In the genomic region with DNA sequence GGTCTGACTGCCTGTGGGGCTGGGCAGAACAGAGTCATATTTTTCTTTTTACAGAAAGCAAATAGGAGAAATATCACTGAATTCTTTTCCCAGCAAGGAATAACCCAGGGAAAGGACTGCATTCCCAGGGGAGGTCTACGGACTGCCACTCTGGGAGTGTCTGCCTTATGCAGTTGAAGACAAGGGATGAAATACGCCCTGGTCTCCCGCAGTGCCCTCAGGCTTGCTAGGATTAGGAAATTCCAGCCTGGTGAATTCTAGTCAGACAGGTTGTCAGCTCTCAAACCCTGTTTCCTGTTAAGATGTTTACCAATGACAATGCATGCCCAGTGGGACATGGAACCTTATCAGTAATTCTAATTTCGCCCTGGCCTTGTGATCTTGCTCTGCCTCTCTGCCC, we compare ENCODE assay signal across 23 cellular contexts. TPM values are rescaled to one million over a fixed set of nuclear protein-coding genes. Genes with fewer than 3 reads are reported as not detected.
A peak's percentile ranks its signal among the peaks of the same experiment; 100 is the strongest.
DNase-seq lines count a peak whose midpoint lies in the region; ATAC-seq, FAIRE-seq and TF ChIP-seq lines count a peak whose summit lies in the region.
"Had no signal": no experiment of that assay in that cellular context is flagged by ENCODE, and none has a peak within 500 bp of the region (broad histone marks: within the 10 kb centered on the region; RNA-seq: fewer than 3 reads in every experiment).

No MANE protein-coding gene starts in this region.

- H3K9ac ChIP-seq in HepG2 (ENCODE audit: insufficient read depth, low read depth, low read length) (no peak overlapping the region), K562 (ENCODE audit: insufficient read depth in 1 of 2, low read depth in 2 of 2, low read length in 2 of 2) (no peak overlapping the region), mesenchymal stem cell (ENCODE audit: low read length) (no peak overlapping the region)
- H3K9ac ChIP-seq: BLaER1, SK-N-SH had no signal

- in situ Hi-C loops in HepG2 (cut with HindIII; ENCODE audit: extremely low pct_ligation_motif_present, low pct_unique_long_range_greater_than_20kb) (no loop called here), K562 (cut with MboI) (no loop called here)

- H3K4me3 ChIP-seq in HepG2 (replicated peaks in 1 of 3; ENCODE audit: insufficient read depth in 1 of 3, low read depth in 2 of 3, low read length in 3 of 3) (no peak overlapping the region), right lobe of liver (no peak overlapping the region), OCI-LY7 (ENCODE audit: low read depth, low read length, poor library complexity, severe bottlenecking) (no peak overlapping the region), K562 (no peak overlapping the region), mesenchymal stem cell (ENCODE audit: insufficient read depth in 1 of 2, low read depth in 1 of 2, low read length in 2 of 2) (no peak overlapping the region), tibial nerve (no peak overlapping the region)
- H3K4me3 ChIP-seq: A549, BLaER1 had no signal

- DNase-seq in HepG2 (ENCODE audit: low spot score), result no peak
- DNase-seq in right lobe of liver, result no peak
- peak; percentile 8 for DNase-seq in OCI-LY7 (ENCODE audit: low spot score)
- DNase-seq in K562 (ENCODE audit: extremely low read depth in 1 of 4, low spot score in 3 of 4), result no peak
- no peak for DNase-seq in mesenchymal stem cell
- DNase-seq in tibial nerve (ENCODE audit: low spot score in 2 of 2), result no peak
- no peak for DNase-seq in T-helper 2 cell treated with Interferon-gamma antibody and Interleukin-4, amounts not matched to agents 5 μg/mL and 100 μg/mL, for 36 hours (ENCODE audit: low spot score)
- DNase-seq: CD4-positive, alpha-beta memory T cell; GDM1; GOT3; HFFc6; KBM-7; NCI-H1436; NCI-H1930; NCI-H2171 treated with DMSO at 0.1 percent for 48 hours; NCI-H446; NCI-H526 treated with DMSO at 0.1 percent for 48 hours; NK-92 treated with Interleukin-12 subunit alpha and Interleukin-12 subunit beta, amount 100 ng/mL, for 24 hours; SHP77; SK-N-SH had no signal

- CTCF ChIA-PET in HepG2 (lab: Yijun Ruan, JAX; ENCODE audit: low intra/inter-chr PET ratio, low total read pairs), result no interaction called here
- CTCF ChIA-PET in OCI-LY7 (lab: Charles Lee; ENCODE audit: unreplicated experiment), result no interaction called here
- CTCF ChIA-PET in K562 (lab: Yijun Ruan, JAX; ENCODE audit: low intra/inter-chr PET ratio), result no interaction called here

- ATAC-seq in HepG2 (no peak), right lobe of liver (no peak), K562 (no peak), GM21423 (IDR thresholded peaks at IDR 0.05; ENCODE audit: unreplicated experiment) (no peak)
- ATAC-seq: A549 had no signal

- H4K91ac ChIP-seq in mesenchymal stem cell (ENCODE audit: low read length), result no peak overlapping the region

- H3K9me1 ChIP-seq in K562 (ENCODE audit: control insufficient read depth, insufficient read depth, low read length), result no peaks in the 10 kb centered on the region

- H2BK15ac ChIP-seq in mesenchymal stem cell (ENCODE audit: low read depth, poor library complexity, severe bottlenecking), result no peak overlapping the region

- no peak overlapping the region for H2AK5ac ChIP-seq in mesenchymal stem cell (ENCODE audit: low read length, severe bottlenecking)

- POLR2A ChIA-PET in HepG2 (lab: Yijun Ruan, JAX) (no interaction called here), OCI-LY7 (lab: Charles Lee) (no interaction called here), K562 (lab: Yijun Ruan, JAX) (interaction anchor here (0.6 kb wide), 1 partner anchor 103 kb away, joined by 3 read pairs; no protein-coding TSS in a partner anchor)

- H3K14ac ChIP-seq in mesenchymal stem cell (ENCODE audit: low read length in 2 of 2), result no peak overlapping the region

- peaks cover 49% of the 10 kb centered on the region for H3K9me3 Mint-ChIP-seq in T-helper 2 cell treated with Interferon-gamma antibody and Interleukin-4, amounts not matched to agents 5 μg/mL and 100 μg/mL, for 36 hours

- no peaks in the 10 kb centered on the region for H3K79me1 ChIP-seq in mesenchymal stem cell (replicated peaks; ENCODE audit: low read length, poor library complexity, severe bottlenecking)

- H3K4me2 ChIP-seq in HepG2 (ENCODE audit: low read depth, low read length) (no peak overlapping the region), OCI-LY7 (ENCODE audit: low read length) (no peak overlapping the region), K562 (ENCODE audit: insufficient read depth, low read length) (no peak overlapping the region), mesenchymal stem cell (ENCODE audit: low read length, poor library complexity, severe bottlenecking) (no peak overlapping the region)
- H3K4me2 ChIP-seq: A549, BLaER1, SK-N-SH had no signal

- intact Hi-C loops in HepG2 (cut with micrococcal nuclease; ENCODE audit: unreplicated experiment) (no loop called here), right lobe of liver (cut with DNase I) (no loop called here), OCI-LY7 (cut with micrococcal nuclease; ENCODE audit: unreplicated experiment) (no loop called here), K562 (cut with micrococcal nuclease) (no loop called here)

- no peak overlapping the region for H3K4ac ChIP-seq in mesenchymal stem cell (ENCODE audit: low read depth in 1 of 2, low read length in 2 of 2)

- H3K79me2 ChIP-seq in HepG2 (ENCODE audit: insufficient read depth, low read length) (no peaks in the 10 kb centered on the region), OCI-LY7 (ENCODE audit: insufficient read depth, low read depth, low read length) (no peaks in the 10 kb centered on the region), K562 (ENCODE audit: control insufficient read depth, insufficient read depth, low read length) (no peaks in the 10 kb centered on the region)

- no peak overlapping the region for H2BK120ac ChIP-seq in mesenchymal stem cell (ENCODE audit: low read depth, low read length)

- H4K20me1 ChIP-seq in HepG2 (ENCODE audit: insufficient read depth, low read length) (no peaks in the 10 kb centered on the region), OCI-LY7 (ENCODE audit: insufficient read depth, low read length) (no peaks in the 10 kb centered on the region), K562 (replicated peaks; ENCODE audit: control insufficient read depth, insufficient read depth, low read length) (no peaks in the 10 kb centered on the region)
- H4K20me1 ChIP-seq: BLaER1 had no signal

- H2AFZ ChIP-seq in HepG2 (ENCODE audit: low read length) (no peak overlapping the region), OCI-LY7 (ENCODE audit: low read length) (no peak overlapping the region), K562 (ENCODE audit: low read depth, low read length) (no peak overlapping the region), mesenchymal stem cell (ENCODE audit: low read depth, low read length) (no peak overlapping the region)

- H3K27me3 Mint-ChIP-seq in T-helper 2 cell treated with Interferon-gamma antibody and Interleukin-4, amounts not matched to agents 5 μg/mL and 100 μg/mL, for 36 hours (ENCODE audit: low read depth), result no peaks in the 10 kb centered on the region
- H3K27me3 Mint-ChIP-seq: CD4-positive, alpha-beta memory T cell had no signal

- H3K4me1 Mint-ChIP-seq in T-helper 2 cell treated with Interferon-gamma antibody and Interleukin-4, amounts not matched to agents 5 μg/mL and 100 μg/mL, for 36 hours (ENCODE audit: low read depth), result no peaks in the 10 kb centered on the region
- H3K4me1 Mint-ChIP-seq: CD4-positive, alpha-beta memory T cell had no signal

- H3K27ac Mint-ChIP-seq in T-helper 2 cell treated with Interferon-gamma antibody and Interleukin-4, amounts not matched to agents 5 μg/mL and 100 μg/mL, for 36 hours, result no peak overlapping the region
- H3K27ac Mint-ChIP-seq: HFFc6 had no signal

- TF ChIP-seq CTCF in HepG2 (CRISPR knock-in tag; IDR thresholded peaks at IDR 0.05) (no peak), right lobe of liver (IDR thresholded peaks at IDR 0.05) (no peak), OCI-LY7 (conservative IDR thresholded peaks at IDR 0.05; ENCODE audit: low read length) (no peak), K562 (IDR thresholded peaks at IDR 0.05 in 2 of 3, conservative IDR thresholded peaks at IDR 0.05 in 1 of 3; ENCODE audit: insufficient read depth in 2 of 3, low read depth in 1 of 3, low read length in 3 of 3) (no peak), tibial nerve (IDR thresholded peaks at IDR 0.05) (no peak)

- H3K4me3 Mint-ChIP-seq in T-helper 2 cell treated with Interferon-gamma antibody and Interleukin-4, amounts not matched to agents 5 μg/mL and 100 μg/mL, for 36 hours, result no peak overlapping the region
- H3K4me3 Mint-ChIP-seq: CD4-positive, alpha-beta memory T cell; HFFc6 had no signal

- no peak for TF ChIP-seq POLR2A in HepG2 (IDR thresholded peaks at IDR 0.05; ENCODE audit: insufficient read depth in 1 of 2, low read depth in 2 of 2, low read length in 2 of 2)
- no peak for TF ChIP-seq POLR2A in right lobe of liver (IDR thresholded peaks at IDR 0.05)
- no peak for TF ChIP-seq POLR2A in K562 (conservative IDR thresholded peaks at IDR 0.05)
- TF ChIP-seq POLR2A in tibial nerve (IDR thresholded peaks at IDR 0.05), result no peak

- H3K18ac ChIP-seq in mesenchymal stem cell (ENCODE audit: low read depth in 1 of 2, low read length in 2 of 2), result no peak overlapping the region

- H3K4me1 ChIP-seq in HepG2 (ENCODE audit: insufficient read depth, low read length), result no peaks in the 10 kb centered on the region
- H3K4me1 ChIP-seq in right lobe of liver, result no peaks in the 10 kb centered on the region
- no peaks in the 10 kb centered on the region for H3K4me1 ChIP-seq in OCI-LY7 (ENCODE audit: insufficient read depth, low read length, poor library complexity, severe bottlenecking)
- no peaks in the 10 kb centered on the region for H3K4me1 ChIP-seq in K562 (replicated peaks in 1 of 2; ENCODE audit: control insufficient read depth in 2 of 2, insufficient read depth in 2 of 2, low read length in 2 of 2)
- H3K4me1 ChIP-seq in mesenchymal stem cell (ENCODE audit: control insufficient read depth, insufficient read depth, low read depth, low read length), result no peaks in the 10 kb centered on the region
- H3K4me1 ChIP-seq in tibial nerve, result no peaks in the 10 kb centered on the region
- H3K4me1 ChIP-seq: A549, BLaER1 had no signal

- no peak overlapping the region for H3K27ac ChIP-seq in HepG2 (ENCODE audit: extremely low read length, insufficient read depth, low read length)
- H3K27ac ChIP-seq in right lobe of liver, result no peak overlapping the region
- no peak overlapping the region for H3K27ac ChIP-seq in OCI-LY7 (ENCODE audit: low read depth, low read length, poor library complexity, severe bottlenecking)
- no peak overlapping the region for H3K27ac ChIP-seq in K562 (ENCODE audit: extremely low read depth, low read depth, low read length)
- no peak overlapping the region for H3K27ac ChIP-seq in mesenchymal stem cell (ENCODE audit: low read length, poor library complexity, severe bottlenecking)
- H3K27ac ChIP-seq in tibial nerve, result no peak overlapping the region
- H3K27ac ChIP-seq: A549, BLaER1 had no signal

- FAIRE-seq in HepG2 (lab: Jason Lieb, UNC) (no peak), K562 (lab: Jason Lieb, UNC) (no peak)
- FAIRE-seq: A549 had no signal

- H2BK5ac ChIP-seq in mesenchymal stem cell (ENCODE audit: low read depth, low read length, poor library complexity, severe bottlenecking), result no peak overlapping the region

- no peak overlapping the region for H3K23ac ChIP-seq in mesenchymal stem cell (ENCODE audit: low read length in 2 of 2)

- H3K9me3 ChIP-seq in HepG2 (ENCODE audit: low read length) (peaks cover 25% of the 10 kb centered on the region), right lobe of liver (no peaks in the 10 kb centered on the region), OCI-LY7 (ENCODE audit: low read length) (no peaks in the 10 kb centered on the region), K562 (replicated peaks; ENCODE audit: control insufficient read depth, insufficient read depth, low read depth, low read length) (peaks cover 2% of the 10 kb centered on the region; the same call in 1 of the 2 replicates), mesenchymal stem cell (ENCODE audit: control insufficient read depth, low read length) (no peaks in the 10 kb centered on the region), tibial nerve (peaks cover 0 to 30% (median 0%) of the 10 kb centered on the region in 4 donors)
- H3K9me3 ChIP-seq: A549, SK-N-SH had no signal

- H3K36me3 Mint-ChIP-seq in T-helper 2 cell treated with Interferon-gamma antibody and Interleukin-4, amounts not matched to agents 5 μg/mL and 100 μg/mL, for 36 hours (ENCODE audit: low read depth), result peaks cover 19% of the 10 kb centered on the region

- BruUV-seq in HepG2 (replicated peaks; lab: Mats Ljungman, UMichigan) (no TSS peak), OCI-LY7 (replicated peaks; lab: Mats Ljungman, UMichigan) (no TSS peak), K562 (replicated peaks; lab: Mats Ljungman, UMichigan) (no TSS peak)

- H3K27me3 ChIP-seq in HepG2 (ENCODE audit: control insufficient read depth in 1 of 2, insufficient read depth in 2 of 2, low read length in 2 of 2) (peaks cover 0 to 4% of the 10 kb centered on the region in 2 experiments; a peak in 2 of 5 replicates), right lobe of liver (no peaks in the 10 kb centered on the region), K562 (ENCODE audit: control insufficient read depth in 2 of 2, insufficient read depth in 2 of 2, low read length in 2 of 2) (no peaks in the 10 kb centered on the region), mesenchymal stem cell (ENCODE audit: control insufficient read depth in 1 of 2, insufficient read depth in 1 of 2, low read length in 2 of 2) (no peaks in the 10 kb centered on the region), tibial nerve (no peaks in the 10 kb centered on the region)
- H3K27me3 ChIP-seq: BLaER1 had no signal

- TF ChIP-seq RAD21 in HepG2 (CRISPR knock-in tag; IDR thresholded peaks at IDR 0.05) (no peak), K562 (CRISPR knock-in tag; conservative IDR thresholded peaks at IDR 0.05 in 1 of 2, IDR thresholded peaks at IDR 0.05 in 1 of 2) (no peak)

- TF ChIP-seq EP300 in HepG2 (IDR thresholded peaks at IDR 0.05; ENCODE audit: low read depth in 2 of 2, low read length in 2 of 2), result no peak
- no peak for TF ChIP-seq EP300 in HepG2 (CRISPR knock-in tag; IDR thresholded peaks at IDR 0.05; ENCODE audit: borderline replicate concordance)
- peak; percentile 45; the same call in 1 of the 2 replicates for TF ChIP-seq EP300 in K562 (IDR thresholded peaks at IDR 0.05; ENCODE audit: low read length)
- TF ChIP-seq EP300 in tibial nerve (IDR thresholded peaks at IDR 0.05), result no peak

- H3K36me3 ChIP-seq in HepG2 (replicated peaks in 1 of 2; ENCODE audit: control insufficient read depth in 1 of 2, insufficient read depth in 2 of 2, low read length in 2 of 2) (no peaks in the 10 kb centered on the region), right lobe of liver (no peaks in the 10 kb centered on the region), OCI-LY7 (ENCODE audit: insufficient read depth, low read length) (no peaks in the 10 kb centered on the region), K562 (ENCODE audit: control insufficient read depth, insufficient read depth, low read length) (no peaks in the 10 kb centered on the region), mesenchymal stem cell (ENCODE audit: control insufficient read depth in 1 of 2, insufficient read depth in 2 of 2, low read depth in 1 of 2, low read length in 2 of 2) (no peaks in the 10 kb centered on the region), tibial nerve (no peaks in the 10 kb centered on the region)

- 63% methylated on average over 4 of the region's 4 CpGs for WGBS in HepG2 (ENCODE audit: low lambda C conversion rate)
- WGBS in right lobe of liver (ENCODE audit: insufficient coverage, low coverage, low lambda C conversion rate, missing lambda C conversion rate), result no CpG with 5 or more reads among the region's 4 CpGs
- WGBS in K562 (ENCODE audit: insufficient coverage, low coverage, missing lambda C conversion rate), result 3% methylated on average over 4 of the region's 4 CpGs
- WGBS in mesenchymal stem cell, result 93% methylated on average over 4 of the region's 4 CpGs
- WGBS in tibial nerve, 2 donors, result 92 to 94% methylated on average over 4 of the region's 4 CpGs

- no peak overlapping the region for H4K8ac ChIP-seq in mesenchymal stem cell (ENCODE audit: low read length)

- H3K9me2 ChIP-seq in OCI-LY7 (ENCODE audit: insufficient read depth, low read length), result no peaks in the 10 kb centered on the region
- H3K9me2 ChIP-seq: SK-N-SH had no signal

- no peak overlapping the region for H2BK12ac ChIP-seq in mesenchymal stem cell (ENCODE audit: low read length in 2 of 2)

RNA-seq across cellular contexts. Expression of a gene that starts 30.3 kb away (rescaled TPM):
- total RNA-seq in HepG2 (2016; rRNA removed; fragmentation: Illumina TruSeq; extraction: Trizol), result 11.9 and 12.0 TPM in 2 replicates
- total RNA-seq in HepG2 (2016; cell fraction: cytosol; rRNA removed; fragmentation: Illumina TruSeq; extraction: Trizol; ENCODE audit: low read depth), result 14.8 and 16.0 TPM in 2 replicates
- 11.1 and 15.0 TPM in 2 replicates for total RNA-seq in HepG2 (2016; cell fraction: insoluble cytoplasmic fraction; rRNA removed; fragmentation: Illumina TruSeq; extraction: Trizol)
- total RNA-seq in HepG2 (2016; cell fraction: membrane; rRNA removed; fragmentation: Illumina TruSeq; extraction: Trizol), result 5.0 and 6.4 TPM in 2 replicates
- 14.8 and 15.2 TPM in 2 replicates for total RNA-seq in HepG2 (2016; cell fraction: nucleus; rRNA removed; fragmentation: Illumina TruSeq; extraction: Trizol)
- polyA plus RNA-seq in HepG2 (2011; rRNA removed), result 84.7 and 96.9 TPM in 2 replicates
- polyA plus RNA-seq in HepG2 (2011; cell fraction: cytosol; rRNA removed), result 30.7 and 32.7 TPM in 2 replicates
- polyA plus RNA-seq in HepG2 (2011; cell fraction: nucleus; rRNA removed), result 67.8 and 93.1 TPM in 2 replicates
- 25.5 and 44.1 TPM in 2 replicates for polyA plus RNA-seq in HepG2 (2012)
- polyA plus RNA-seq in HepG2 (2016; cell fraction: cytosol; fragmentation: Illumina TruSeq; extraction: Trizol; ENCODE audit: low read depth), result 0.77 and 0.79 TPM in 2 replicates
- 7.5 and 10.2 TPM in 2 replicates for polyA plus RNA-seq in HepG2 (2016; cell fraction: insoluble cytoplasmic fraction; fragmentation: Illumina TruSeq; extraction: Trizol; ENCODE audit: low read depth)
- 2.4 and 2.7 TPM in 2 replicates for polyA plus RNA-seq in HepG2 (2016; cell fraction: membrane; fragmentation: Illumina TruSeq; extraction: Trizol; ENCODE audit: low read depth)
- 10.4 and 11.5 TPM in 2 replicates for polyA plus RNA-seq in HepG2 (2016; cell fraction: nucleus; fragmentation: Illumina TruSeq; extraction: Trizol; ENCODE audit: insufficient read depth, low read depth)
- polyA minus RNA-seq in HepG2 (2011; rRNA and poly(A)+ RNA removed; ENCODE audit: low replicate concordance), result 33.6 and 117 TPM in 2 replicates
- 65.8 and 77.1 TPM in 2 replicates for polyA minus RNA-seq in HepG2 (2011; cell fraction: cytosol; rRNA and poly(A)+ RNA removed)
- 205 and 237 TPM in 2 replicates for polyA minus RNA-seq in HepG2 (2011; cell fraction: nucleus; rRNA and poly(A)+ RNA removed)
- total RNA-seq in right lobe of liver, result 10 to 100 TPM in 3 of 6 experiments, 1 to 10 TPM in 3; 5.0 to 34.1 (median 9.6) TPM
- 26.0 and 29.3 TPM in 2 replicates for total RNA-seq in OCI-LY7 (2014; rRNA removed; shearing (Covaris generic))
- total RNA-seq in OCI-LY7 (2022), result 42.4 and 43.8 TPM in 2 replicates
- 151 and 203 TPM in 2 replicates for total RNA-seq in K562 (2011; cell fraction: chromatin; rRNA removed; ENCODE audit: low replicate concordance)
- total RNA-seq in K562 (2011; cell fraction: nucleolus; rRNA removed), result 36.9 and 40.5 TPM in 2 replicates
- total RNA-seq in K562 (2011; cell fraction: nucleoplasm; rRNA removed), result 71.6 and 105 TPM in 2 replicates
- total RNA-seq in K562 (2014; rRNA removed), result 14.0 and 18.0 TPM in 2 replicates
- 13.9 and 19.2 TPM in 2 replicates for total RNA-seq in K562 (2014; rRNA removed; fragmentation: Illumina TruSeq; extraction: Trizol)
- 6.9 TPM in 2 replicates for total RNA-seq in K562 (2015; rRNA removed; fragmentation: Illumina TruSeq; extraction: Trizol)
- total RNA-seq in K562 (2021), result 13.4 and 15.1 TPM in 2 replicates
- polyA plus RNA-seq in K562 (2011; rRNA removed), result 155 and 176 TPM in 2 replicates
- 57.1 and 62.9 TPM in 2 replicates for polyA plus RNA-seq in K562 (2011; cell fraction: cytosol; rRNA removed)
- 119 and 188 TPM in 2 replicates for polyA plus RNA-seq in K562 (2011; cell fraction: nucleus; rRNA removed)
- polyA plus RNA-seq in K562 (2012), result 10.5 and 15.1 TPM in 2 replicates
- 14.6 and 17.2 TPM in 2 replicates for polyA plus RNA-seq in K562 (2014; fragmentation: Illumina TruSeq; extraction: Trizol)
- polyA plus RNA-seq in K562 (2014; fragmentation: Nextera tagmentation; extraction: Ambion mirVana), result 1 to 10 TPM; 3.5 to 4.2 TPM
- 12.3 and 12.7 TPM in 2 replicates for polyA plus RNA-seq in K562 (2014; rRNA removed)
- 299 and 351 TPM in 2 replicates for polyA minus RNA-seq in K562 (2011; rRNA and poly(A)+ RNA removed)
- 75.0 and 80.5 TPM in 2 replicates for polyA minus RNA-seq in K562 (2011; cell fraction: cytosol; rRNA and poly(A)+ RNA removed)
- polyA minus RNA-seq in K562 (2011; cell fraction: nucleus; rRNA and poly(A)+ RNA removed), result 64.0 and 112 TPM in 2 replicates
- polyA plus RNA-seq in mesenchymal stem cell (2013, experiment 1 of 2), result 5.6 TPM
- polyA plus RNA-seq in mesenchymal stem cell (2013, experiment 2 of 2), result 6.0 TPM
- total RNA-seq in tibial nerve, result 10 to 100 TPM; 10.4 to 25.6 (median 16.2) TPM
